Comparison of ENCODE assay signal across 8 cellular contexts in the genomic region with DNA sequence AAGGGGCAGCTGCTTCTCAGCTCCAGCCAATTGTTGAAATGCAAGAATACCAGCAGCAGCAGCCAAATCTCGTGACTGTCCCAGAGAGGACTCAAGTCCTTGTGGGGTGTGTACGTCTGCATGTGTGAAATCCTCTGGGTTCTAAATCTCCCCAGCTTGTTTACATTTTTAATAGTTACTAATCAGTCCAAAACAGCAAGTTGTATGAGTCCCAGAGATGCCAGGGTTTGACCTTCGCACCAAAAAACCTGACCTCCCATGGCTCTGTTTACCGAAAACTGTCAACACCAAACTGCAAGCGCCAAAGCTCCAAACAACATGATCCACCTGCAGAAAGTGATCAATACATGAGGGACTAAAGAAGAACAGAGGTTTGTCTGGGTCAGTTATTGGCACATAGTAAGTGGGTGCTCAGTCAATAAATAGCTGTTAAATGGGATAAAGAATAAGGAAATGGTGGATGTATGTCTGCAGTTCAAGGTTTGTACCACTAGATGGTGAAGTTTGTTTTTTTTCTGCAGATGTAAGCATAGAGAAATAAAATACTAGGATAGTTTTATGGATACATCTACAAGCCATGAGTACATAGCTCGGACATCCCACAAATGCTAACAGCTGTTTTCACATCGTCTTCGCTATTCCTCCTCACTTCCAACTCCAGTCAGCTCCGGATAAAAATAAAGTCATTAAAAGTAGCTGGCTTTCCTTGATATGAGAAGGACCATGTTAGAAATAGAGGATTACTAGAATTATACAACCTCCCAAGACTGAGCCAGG.
DNase-seq lines count a peak whose midpoint lies in the region; ATAC-seq, FAIRE-seq and TF ChIP-seq lines count a peak whose summit lies in the region.

No MANE protein-coding gene starts in this region.

- peak; percentile 34 for DNase-seq in AG08396 (ENCODE audit: low spot score)
- no peak for DNase-seq in GM18507 (ENCODE audit: extremely low spot score, insufficient read length, low read depth)
- DNase-seq in KBM-7, result peak; percentile 87
- peak; percentile 39 for DNase-seq in SK-N-SH
- DNase-seq in fibroblast of the aortic adventitia (ENCODE audit: low read depth), result peak; percentile 84
- no peak for DNase-seq in omental fat pad (ENCODE audit: low spot score)
- no peak for DNase-seq in effector CD4-positive, alpha-beta T cell

- TF ChIP-seq CTCF in SK-N-SH (IDR thresholded peaks at IDR 0.05) (peak; percentile 72), fibroblast of the aortic adventitia (IDR thresholded peaks at IDR 0.05; ENCODE audit: insufficient read depth, low read length) (peak; percentile 70), omental fat pad (IDR thresholded peaks at IDR 0.05) (peak in 1 of 3 donors; percentile 51)

- ATAC-seq in omental fat pad (ENCODE audit: low FRiP score) (peak; percentile 46), HG02840 (IDR thresholded peaks at IDR 0.05; ENCODE audit: low FRiP score, unreplicated experiment) (no peak)

- no peak overlapping the region for H2AFZ ChIP-seq in SK-N-SH (ENCODE audit: low read depth)

- no peaks in the 10 kb centered on the region for H3K4me1 ChIP-seq in SK-N-SH (ENCODE audit: control insufficient read depth in 1 of 2, insufficient read depth in 2 of 2, low read depth in 1 of 2, low read length in 1 of 2)

- FAIRE-seq in GM18507 (lab: Jason Lieb, UNC), result peak; percentile 84

- POLR2A ChIA-PET in SK-N-SH (lab: Yijun Ruan, JAX), result interaction anchor here (0.5 to 1.3 kb wide), 2 partner anchors 294 to 384 kb away, joined by 3 to 4 read pairs; no protein-coding TSS in a partner anchor

- H3K4me3 ChIP-seq in SK-N-SH (ENCODE audit: low read depth in 2 of 2, low read length in 1 of 2), result no peak overlapping the region
- no peak overlapping the region for H3K4me3 ChIP-seq in fibroblast of the aortic adventitia (ENCODE audit: low read depth, low read length)

- WGBS in SK-N-SH (ENCODE audit: low lambda C conversion rate), result 65% methylated on average over 9 of the region's 9 CpGs

- TF ChIP-seq RAD21 in SK-N-SH (IDR thresholded peaks at IDR 0.05; ENCODE audit: low read length), result peak; percentile 80

- no peaks in the 10 kb centered on the region for H4K20me1 ChIP-seq in SK-N-SH (ENCODE audit: insufficient read depth)

- H3K27me3 ChIP-seq in SK-N-SH (ENCODE audit: insufficient read depth), result no peaks in the 10 kb centered on the region

- CTCF ChIA-PET in SK-N-SH (lab: Yijun Ruan, JAX), result interaction anchor here (0.6 to 20.1 kb wide), 79 partner anchors 10 to 822 kb away, joined by 3 to 704 read pairs (median 4); no protein-coding TSS in a partner anchor

- no peak overlapping the region for H3K9ac ChIP-seq in SK-N-SH

- no peaks in the 10 kb centered on the region for H3F3A ChIP-seq in SK-N-SH (replicated peaks; ENCODE audit: insufficient read depth)

- no peak overlapping the region for H3K27ac ChIP-seq in SK-N-SH (ENCODE audit: low read depth in 2 of 2, low read length in 1 of 2)

- H3K79me2 ChIP-seq in SK-N-SH (ENCODE audit: insufficient read depth), result no peaks in the 10 kb centered on the region

- H3K9me2 ChIP-seq in SK-N-SH, result no peaks in the 10 kb centered on the region

- H3K36me3 ChIP-seq in SK-N-SH (replicated peaks in 1 of 2; ENCODE audit: control insufficient read depth in 1 of 2, insufficient read depth in 2 of 2, low read length in 1 of 2), result no peaks in the 10 kb centered on the region

- TF ChIP-seq EP300 in SK-N-SH (IDR thresholded peaks at IDR 0.05; ENCODE audit: borderline replicate concordance in 1 of 2, low read depth in 1 of 2, low read length in 1 of 2), result no peak

- no peak overlapping the region for H3K4me2 ChIP-seq in SK-N-SH

- in situ Hi-C loops in KBM-7 (cut with MboI; ENCODE audit: low pct_unique_long_range_greater_than_20kb, low sequenced_read_pairs), result loop anchor here (25.0 kb wide), 3 partner anchors 296 to 521 kb away; a partner anchor contains a TSS

- H3K9me3 ChIP-seq in SK-N-SH, result no peaks in the 10 kb centered on the region

TF ChIP-seq in SK-N-SH, 30 proteins besides CTCF, POLR2A, EP300 and RAD21:
- TF ChIP-seq SMC3 (IDR thresholded peaks at IDR 0.05; ENCODE audit: low read depth, low read length) (peak; percentile 83), NRF1 (IDR thresholded peaks at IDR 0.05; ENCODE audit: low read depth, low read length) (no peak)

Comparison
In these comparisons a context has a peak if more than half of its experiments do, and no peak if none do; other contexts are left out.
1. DNase-seq: peak in AG08396 (single experiment), KBM-7 (single experiment), SK-N-SH (single experiment) and fibroblast of the aortic adventitia (single experiment); none in GM18507 (single experiment), omental fat pad (single experiment) and effector CD4-positive, alpha-beta T cell (single experiment).